ENCODE assay signal across 13 cellular contexts in the genomic region with DNA sequence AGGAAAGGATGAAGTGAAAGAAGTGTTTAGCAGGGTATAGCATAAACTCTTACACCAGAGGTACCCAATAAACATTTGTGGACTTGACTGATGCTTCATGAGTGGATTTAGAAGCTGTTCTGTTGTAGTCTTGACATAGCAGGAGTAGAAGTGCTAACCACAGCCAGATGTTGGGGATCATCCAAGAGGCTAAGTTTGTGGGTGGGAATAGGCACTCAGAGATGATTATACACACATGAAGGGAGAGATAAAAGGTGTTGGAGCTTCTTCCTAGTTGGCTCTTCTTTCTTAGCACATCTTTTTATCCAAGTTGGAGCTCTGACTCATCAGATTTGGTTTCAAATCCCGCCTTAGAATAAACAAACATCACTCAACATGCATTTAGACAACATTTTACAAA.
A peak's percentile ranks its signal among the peaks of the same experiment; 100 is the strongest.
DNase-seq lines count a peak whose midpoint lies in the region; ATAC-seq, FAIRE-seq and TF ChIP-seq lines count a peak whose summit lies in the region.
"Had no signal": no experiment of that assay in that cellular context is flagged by ENCODE, and none has a peak within 500 bp of the region (broad histone marks: within the 10 kb centered on the region; RNA-seq: fewer than 3 reads in every experiment).

No MANE protein-coding gene starts in this region.

- no peak overlapping the region for H3K9ac ChIP-seq in SK-N-MC (ENCODE audit: insufficient read length)
- H3K9ac ChIP-seq in fibroblast of lung (ENCODE audit: insufficient read depth, low read length): no peak overlapping the region
- H3K9ac ChIP-seq in neural progenitor cell: no peak overlapping the region

- no peak overlapping the region for H3K4me3 Mint-ChIP-seq in neural progenitor cell
- H3K4me3 Mint-ChIP-seq: activated B cell treated with CpG ODN at 0.5 μM for 24 hours; activated naive CD8-positive, alpha-beta T cell treated with anti-CD3 and anti-CD28 coated beads, Interleukin-2, amount 50 U/mL, for 24 hours; CD4-positive, alpha-beta T cell had no signal

- H3K36me3 ChIP-seq in SK-N-MC (ENCODE audit: insufficient read depth, low read length) (no peaks in the 10 kb centered on the region), fibroblast of lung (ENCODE audit: control insufficient read depth, insufficient read depth, low read length) (no peaks in the 10 kb centered on the region), neural progenitor cell (no peaks in the 10 kb centered on the region)
- H3K36me3 ChIP-seq: heart right ventricle had no signal

- H3K4me1 ChIP-seq in fibroblast of lung (ENCODE audit: control insufficient read depth, extremely low read depth, insufficient read depth, low read length) (peaks cover 2% of the 10 kb centered on the region), neural progenitor cell (no peaks in the 10 kb centered on the region)

- H3K27ac ChIP-seq in C4-2B (peak overlapping the region; percentile 25; the same call in 1 of the 2 replicates), SK-N-MC (peak overlapping the region; percentile 85), fibroblast of lung (ENCODE audit: insufficient read depth, low read length) (peak overlapping the region; percentile 35), neural progenitor cell (no peak overlapping the region)

- no peak overlapping the region for H3K27ac Mint-ChIP-seq in neural progenitor cell
- H3K27ac Mint-ChIP-seq: activated B cell treated with CpG ODN at 0.5 μM for 24 hours; activated naive CD8-positive, alpha-beta T cell treated with anti-CD3 and anti-CD28 coated beads, Interleukin-2, amount 50 U/mL, for 24 hours; CD4-positive, alpha-beta T cell had no signal

- H3K9me3 ChIP-seq in SK-N-MC (ENCODE audit: low read depth, low read length) (no peaks in the 10 kb centered on the region), fibroblast of lung (ENCODE audit: control insufficient read depth, insufficient read depth, low read depth, low read length) (no peaks in the 10 kb centered on the region), neural progenitor cell (ENCODE audit: low read depth) (no peaks in the 10 kb centered on the region)
- H3K9me3 ChIP-seq: heart right ventricle had no signal

- no peaks in the 10 kb centered on the region for H3K36me3 Mint-ChIP-seq in neural progenitor cell

- peak; percentile 86 for ATAC-seq in sciatic nerve
- ATAC-seq: activated naive CD8-positive, alpha-beta T cell treated with anti-CD3 and anti-CD28 coated beads, Interleukin-2, amount 50 U/mL, for 24 hours had no signal

- TF ChIP-seq CTCF in C4-2B (conservative IDR thresholded peaks at IDR 0.05) (no peak), fibroblast of lung (conservative IDR thresholded peaks at IDR 0.05 in 1 of 2, IDR thresholded peaks at IDR 0.05 in 1 of 2; ENCODE audit: low read depth in 1 of 2, low read length in 2 of 2) (no peak), neural progenitor cell (IDR thresholded peaks at IDR 0.05) (no peak)

- H3K27me3 ChIP-seq in fibroblast of lung (ENCODE audit: control insufficient read depth, insufficient read depth, low read length) (no peaks in the 10 kb centered on the region), neural progenitor cell (no peaks in the 10 kb centered on the region)

- DNase-seq in SK-N-MC (ENCODE audit: low read depth, low spot score) (no peak), fibroblast of lung (ENCODE audit: low read depth in 2 of 2) (peak; percentile 77 to 82), sciatic nerve (ENCODE audit: low spot score) (no peak), NCI-H510A treated with DMSO at 0.1 percent for 48 hours (lab: John Stamatoyannopoulos, UW) (no peak), neural progenitor cell (ENCODE audit: low spot score) (no peak), HTR-8/SVneo (ENCODE audit: insufficient read length, low spot score) (no peak)
- no peak for DNase-seq in activated CD4-positive, alpha-beta T cell treated with anti-CD3 and anti-CD28 coated beads for 1 hour
- DNase-seq: activated B cell treated with CpG ODN at 0.5 μM for 24 hours; activated naive CD8-positive, alpha-beta T cell treated with anti-CD3 and anti-CD28 coated beads, Interleukin-2, amount 50 U/mL, for 24 hours; CD4-positive, alpha-beta T cell; effector CD4-positive, alpha-beta T cell had no signal

- H3K4me1 Mint-ChIP-seq in neural progenitor cell: no peaks in the 10 kb centered on the region
- H3K4me1 Mint-ChIP-seq: activated B cell treated with CpG ODN at 0.5 μM for 24 hours; activated naive CD8-positive, alpha-beta T cell treated with anti-CD3 and anti-CD28 coated beads, Interleukin-2, amount 50 U/mL, for 24 hours had no signal

- no peaks in the 10 kb centered on the region for H3F3A ChIP-seq in neural progenitor cell (ENCODE audit: low read depth)

- no peaks in the 10 kb centered on the region for H3K9me3 Mint-ChIP-seq in neural progenitor cell
- H3K9me3 Mint-ChIP-seq: activated B cell treated with CpG ODN at 0.5 μM for 24 hours; activated naive CD8-positive, alpha-beta T cell treated with anti-CD3 and anti-CD28 coated beads, Interleukin-2, amount 50 U/mL, for 24 hours had no signal

- no peak for FAIRE-seq in HTR-8/SVneo (lab: Jason Lieb, UNC)

- H2AFZ ChIP-seq in fibroblast of lung (ENCODE audit: low read length) (no peak overlapping the region), neural progenitor cell (replicated peaks) (no peak overlapping the region)

- H3K4me3 ChIP-seq in SK-N-MC (peak overlapping the region; percentile 69), fibroblast of lung (replicated peaks in 1 of 4; ENCODE audit: control extremely low read depth in 1 of 4, insufficient read depth in 1 of 4, low read depth in 3 of 4, low read length in 4 of 4) (peak overlapping the region in 1 of 4 experiments; percentile 37), neural progenitor cell (no peak overlapping the region)
- H3K4me3 ChIP-seq: heart right ventricle had no signal

- no peaks in the 10 kb centered on the region for H4K20me1 ChIP-seq in fibroblast of lung (ENCODE audit: control insufficient read depth, extremely low read depth, insufficient read depth, low read length)
- H4K20me1 ChIP-seq in neural progenitor cell (ENCODE audit: low read depth): no peaks in the 10 kb centered on the region

- H3K79me2 ChIP-seq in fibroblast of lung (ENCODE audit: control insufficient read depth, insufficient read depth, low read length): no peaks in the 10 kb centered on the region
- no peaks in the 10 kb centered on the region for H3K79me2 ChIP-seq in neural progenitor cell (ENCODE audit: low read depth)

- no peaks in the 10 kb centered on the region for H3K27me3 Mint-ChIP-seq in neural progenitor cell (ENCODE audit: insufficient read depth, low read depth)

- intact Hi-C loops in sciatic nerve (cut with DNase I): no loop called here

- H3K4me2 ChIP-seq in fibroblast of lung (ENCODE audit: extremely low read depth, insufficient read depth, low read length): peak overlapping the region; percentile 61
- no peak overlapping the region for H3K4me2 ChIP-seq in neural progenitor cell

Comparison
In these comparisons a context has a peak if more than half of its experiments do, and no peak if none do; other contexts are left out.
1. DNase-seq: peak in fibroblast of lung (2 of 2); none in SK-N-MC (single experiment), sciatic nerve (single experiment), activated CD4-positive, alpha-beta T cell treated with anti-CD3 and anti-CD28 coated beads for 1 hour (single experiment), NCI-H510A treated with DMSO at 0.1 percent for 48 hours (single experiment), neural progenitor cell (single experiment) and HTR-8/SVneo (single experiment).